8 cellular contexts compared by ENCODE assay signal in genomic region chr4:80202190-80202711, GRCh38. TPM values are rescaled to one million over a fixed set of nuclear protein-coding genes. Genes with fewer than 3 reads are reported as not detected.
A peak's percentile ranks its signal among the peaks of the same experiment; 100 is the strongest.
DNase-seq lines count a peak whose midpoint lies in the region; ATAC-seq, FAIRE-seq and TF ChIP-seq lines count a peak whose summit lies in the region.

No MANE protein-coding gene starts in this region.

- H3K27ac ChIP-seq in PC-3 (ENCODE audit: low read length) (no peak overlapping the region), thoracic aorta (no peak overlapping the region)

- no peak for FAIRE-seq in frontal cortex (lab: Jason Lieb, UNC)

- H3K36me3 ChIP-seq in PC-3 (ENCODE audit: low read depth, low read length), result no peaks in the 10 kb centered on the region
- H3K36me3 ChIP-seq in thoracic aorta, result no peaks in the 10 kb centered on the region

- H3K9me3 ChIP-seq in PC-3 (ENCODE audit: low read length) (no peaks in the 10 kb centered on the region), thoracic aorta (no peaks in the 10 kb centered on the region)

- no peak overlapping the region for H3K9ac ChIP-seq in PC-3 (ENCODE audit: low read length)

- POLR2A ChIA-PET in PC-3 (lab: Charles Lee; ENCODE audit: unreplicated experiment), result interaction anchor here (0.7 kb wide), 1 partner anchor 96 kb away, joined by 7 read pairs; no protein-coding TSS in a partner anchor

- H3K4me2 ChIP-seq in PC-3 (ENCODE audit: low read length), result peak overlapping the region; percentile 51

- peak overlapping the region; percentile 67 for H3K4me3 ChIP-seq in AG10803 (ENCODE audit: low read length)
- H3K4me3 ChIP-seq in PC-3 (ENCODE audit: low read length), result 0 out of 2 replicates have a peak overlapping the region, but pooled peaks have one; percentile 40
- H3K4me3 ChIP-seq in thoracic aorta, result peak overlapping the region; percentile 81

- intact Hi-C loops in PC-3 (cut with micrococcal nuclease), result no loop called here

- DNase-seq in AG10803 (ENCODE audit: low read depth) (peak; percentile 82), PC-3 (peak; percentile 32), frontal cortex (ENCODE audit: low spot score in 2 of 2) (peak; percentile 72 to 78), nucleus accumbens (lab: John Stamatoyannopoulos, UW) (peak in 37 of 56 donors; percentile 19 to 76 (median 44)), thoracic aorta (ENCODE audit: low spot score) (no peak)
- peak; percentile 93 for DNase-seq in activated effector memory CD4-positive, alpha-beta T cell treated with anti-CD3 and anti-CD28 coated beads, Interleukin-2, amount 50 U/mL, for 16 hours

- H3F3A ChIP-seq in PC-3 (ENCODE audit: low read length, unreplicated experiment), result no peaks in the 10 kb centered on the region

- H3K4me1 ChIP-seq in PC-3 (ENCODE audit: insufficient read depth, low read length) (no peaks in the 10 kb centered on the region), thoracic aorta (ENCODE audit: control insufficient read depth in 1 of 2, low read depth in 2 of 2) (peaks cover 10 to 23% of the 10 kb centered on the region in 2 donors)

- TF ChIP-seq CTCF in AG10803 (conservative IDR thresholded peaks at IDR 0.05; ENCODE audit: low read length) (peak; percentile 50), PC-3 (conservative IDR thresholded peaks at IDR 0.05; ENCODE audit: low read depth, low read length) (peak; percentile 54), thoracic aorta (IDR thresholded peaks at IDR 0.05) (peak; percentile 87)

- H4K20me1 ChIP-seq in PC-3 (ENCODE audit: low read length), result no peaks in the 10 kb centered on the region

- peak overlapping the region; percentile 4; the same call in 1 of the 2 replicates for H2AFZ ChIP-seq in PC-3 (ENCODE audit: low read length)

- H3K9me2 ChIP-seq in PC-3 (replicated peaks; ENCODE audit: low read length), result no peaks in the 10 kb centered on the region

- BruUV-seq in PC-3 (replicated peaks; lab: Mats Ljungman, UMichigan), result no TSS peak

- H3K79me2 ChIP-seq in PC-3 (ENCODE audit: low read length), result no peaks in the 10 kb centered on the region

- CTCF ChIA-PET in PC-3 (lab: Charles Lee), result interaction anchor here (0.5 kb wide), 1 partner anchor 111 kb away, joined by 4 read pairs; no protein-coding TSS in a partner anchor

- ATAC-seq in GM19035 (IDR thresholded peaks at IDR 0.05; ENCODE audit: unreplicated experiment) (peak; percentile 76), HG03196 (IDR thresholded peaks at IDR 0.05; ENCODE audit: unreplicated experiment) (peak; percentile 75), PC-3 (peak; percentile 49), thoracic aorta (ENCODE audit: insufficient number of reproducible peaks, low FRiP score, low read depth) (peak; percentile 65)

- H3K27me3 ChIP-seq in PC-3 (ENCODE audit: low read length) (no peaks in the 10 kb centered on the region), thoracic aorta (replicated peaks; ENCODE audit: insufficient read depth) (peaks cover 13% of the 10 kb centered on the region)

RNA-seq across cellular contexts. Expression of gene PRDM8, which starts 4.9 kb away (rescaled TPM):
- total RNA-seq in PC-3 (2014; rRNA removed) (8.9 and 9.4 TPM in 2 replicates), frontal cortex (26.9 TPM), thoracic aorta (1 to 10 TPM; 2.7 to 3.7 TPM)
